ENCODE assay signal across 8 cellular contexts in the genomic region with DNA sequence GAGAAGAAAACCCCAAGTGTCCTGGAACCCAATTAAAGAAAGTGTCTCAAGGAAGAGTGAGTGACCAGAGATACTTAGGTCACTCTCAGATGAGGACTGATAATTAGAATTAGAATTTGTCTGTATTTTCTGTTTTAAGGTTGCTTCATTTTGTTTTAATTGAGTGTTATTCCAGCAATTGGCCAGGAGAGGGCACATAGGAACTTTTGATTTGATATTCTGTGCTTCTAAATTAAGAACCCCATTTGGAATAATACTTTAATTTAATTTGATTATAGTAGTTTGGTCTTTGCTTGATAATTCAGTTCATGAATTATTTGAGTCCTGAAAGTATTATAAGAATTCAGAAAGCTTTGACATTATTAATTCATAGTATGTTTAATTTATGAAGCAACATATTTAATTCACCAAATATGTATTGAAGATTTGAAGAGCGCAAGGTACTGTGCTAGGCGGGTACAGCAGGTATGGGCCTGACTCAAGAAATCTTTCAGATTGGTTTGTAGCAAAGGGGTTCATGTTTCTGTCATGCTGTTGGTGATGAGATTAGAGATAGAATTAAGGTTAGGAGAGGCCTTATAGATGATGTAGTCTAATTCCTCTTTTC. TPM values are rescaled to one million over a fixed set of nuclear protein-coding genes. Genes with fewer than 3 reads are reported as not detected.
DNase-seq lines count a peak whose midpoint lies in the region; ATAC-seq and TF ChIP-seq lines count a peak whose summit lies in the region.

No MANE protein-coding gene starts in this region.

- TF ChIP-seq CTCF in ovary (IDR thresholded peaks at IDR 0.05) = peak in 2 of 3 donors; percentile 20 to 35

- DNase-seq in DMS53 treated with DMSO at 0.1 percent for 48 hours (lab: John Stamatoyannopoulos, UW; ENCODE audit: unreplicated experiment) (peak; percentile 4), LoVo (ENCODE audit: low spot score) (peak; percentile 34), dermis blood vessel endothelial cell (peak; percentile 63), ovary (no peak), NCI-H1048 (lab: John Stamatoyannopoulos, UW) (no peak)
- no peak for DNase-seq in activated CD4-positive, alpha-beta T cell treated with anti-CD3 and anti-CD28 coated beads for 36 hours
- no peak for DNase-seq in activated CD8-positive, alpha-beta memory T cell treated with anti-CD3 and anti-CD28 coated beads, Interleukin-2, amount 50 U/mL, for 48 hours

- no peak for TF ChIP-seq EP300 in ovary (IDR thresholded peaks at IDR 0.05)

- no peak for TF ChIP-seq POLR2A in ovary (IDR thresholded peaks at IDR 0.05)

- H3K36me3 Mint-ChIP-seq in activated CD4-positive, alpha-beta T cell treated with anti-CD3 and anti-CD28 coated beads for 36 hours (ENCODE audit: low read depth) = peaks cover 11% of the 10 kb centered on the region

- no peaks in the 10 kb centered on the region for H3K9me3 Mint-ChIP-seq in activated CD4-positive, alpha-beta T cell treated with anti-CD3 and anti-CD28 coated beads for 36 hours (ENCODE audit: low read depth)

- intact Hi-C loops in ovary (cut with DNase I) = loop anchor here in 1 of 4 donors (10.0 kb wide), 1 partner anchor 291 kb away; no protein-coding TSS in a partner anchor
- intact Hi-C loops in activated CD4-positive, alpha-beta T cell treated with anti-CD3 and anti-CD28 coated beads for 36 hours (cut with DNase I, micrococcal nuclease) = no loop called here

- no peak overlapping the region for H3K4me3 ChIP-seq in ovary

- POLR2A ChIA-PET in activated CD4-positive, alpha-beta T cell treated with anti-CD3 and anti-CD28 coated beads for 36 hours (lab: Charles Lee) = no interaction called here

- peaks cover 37% of the 10 kb centered on the region for H3K4me1 Mint-ChIP-seq in activated CD4-positive, alpha-beta T cell treated with anti-CD3 and anti-CD28 coated beads for 36 hours

- CTCF ChIA-PET in activated CD4-positive, alpha-beta T cell treated with anti-CD3 and anti-CD28 coated beads for 36 hours (lab: Charles Lee) = interaction anchor here (0.6 to 2.9 kb wide), 6 partner anchors 9 to 217 kb away, joined by 3 to 12 read pairs (median 4); no protein-coding TSS in a partner anchor

- peaks cover 1% of the 10 kb centered on the region for H3K4me1 ChIP-seq in ovary (ENCODE audit: insufficient read depth)

- H3K27ac ChIP-seq in ovary = no peak overlapping the region

- H3K27ac Mint-ChIP-seq in activated CD4-positive, alpha-beta T cell treated with anti-CD3 and anti-CD28 coated beads for 36 hours = no peak overlapping the region

- no peaks in the 10 kb centered on the region for H3K27me3 ChIP-seq in ovary

- ATAC-seq in activated CD4-positive, alpha-beta T cell treated with anti-CD3 and anti-CD28 coated beads for 36 hours = no peak
- no peak for ATAC-seq in GM18868 (IDR thresholded peaks at IDR 0.05; ENCODE audit: unreplicated experiment)

- 86 to 97% (median 91%) methylated on average over 2 of the region's 2 CpGs for WGBS in ovary, 3 donors

- H3K27me3 Mint-ChIP-seq in activated CD4-positive, alpha-beta T cell treated with anti-CD3 and anti-CD28 coated beads for 36 hours = no peaks in the 10 kb centered on the region

- no peaks in the 10 kb centered on the region for H3K9me3 ChIP-seq in ovary

- no peak overlapping the region for H3K4me3 Mint-ChIP-seq in activated CD4-positive, alpha-beta T cell treated with anti-CD3 and anti-CD28 coated beads for 36 hours

- H3K36me3 ChIP-seq in ovary = no peaks in the 10 kb centered on the region

RNA-seq across cellular contexts. Expression of gene MRPL22, which starts 4.9 kb away (rescaled TPM):
- 24.0 and 35.6 TPM in 2 replicates for total RNA-seq in dermis blood vessel endothelial cell
- total RNA-seq in ovary = 10 to 100 TPM; 21.4 to 44.0 (median 38.1) TPM
- 10 to 100 TPM; 35.4 to 54.6 TPM for polyA plus RNA-seq in ovary
- 10 to 100 TPM; 77.2 to 86.7 TPM for total RNA-seq in activated CD4-positive, alpha-beta T cell treated with anti-CD3 and anti-CD28 coated beads for 36 hours

RNA-seq across cellular contexts. Expression of gene GEMIN5, which starts 7.8 kb away (rescaled TPM):
- total RNA-seq in dermis blood vessel endothelial cell = 19.7 and 27.5 TPM in 2 replicates
- total RNA-seq in ovary = 10 to 100 TPM; 11.1 to 20.6 (median 16.1) TPM
- polyA plus RNA-seq in ovary = 10 to 100 TPM in 1 of 2 donors, 1 to 10 TPM in 1; 6.1 to 15.0 TPM
- 10 to 100 TPM; 32.9 to 33.0 TPM for total RNA-seq in activated CD4-positive, alpha-beta T cell treated with anti-CD3 and anti-CD28 coated beads for 36 hours

Comparison
In these comparisons a context has a peak if more than half of its experiments do, and no peak if none do; other contexts are left out.
1. DNase-seq: peak in DMS53 treated with DMSO at 0.1 percent for 48 hours (single experiment), LoVo (single experiment) and dermis blood vessel endothelial cell (single experiment); none in ovary (0 of 5), NCI-H1048 (single experiment), activated CD4-positive, alpha-beta T cell treated with anti-CD3 and anti-CD28 coated beads for 36 hours (single experiment) and activated CD8-positive, alpha-beta memory T cell treated with anti-CD3 and anti-CD28 coated beads, Interleukin-2, amount 50 U/mL, for 48 hours (single experiment).